Comparison of ENCODE assay signal across 29 cellular contexts in genomic region chr17:82653651-82654528, GRCh38. TPM values are rescaled to one million over a fixed set of nuclear protein-coding genes. Genes with fewer than 3 reads are reported as not detected.
DNase-seq lines count a peak whose midpoint lies in the region; ATAC-seq, FAIRE-seq and TF ChIP-seq lines count a peak whose summit lies in the region.
"Had no signal": no experiment of that assay in that cellular context is flagged by ENCODE, and none has a peak within 500 bp of the region (broad histone marks: within the 10 kb centered on the region; RNA-seq: fewer than 3 reads in every experiment).

No MANE protein-coding gene starts in this region.

- H3K4me1 ChIP-seq in breast epithelium (peaks cover 0 to 3% of the 10 kb centered on the region in 2 donors), mammary epithelial cell (ENCODE audit: insufficient read depth, low read length) (peaks cover 2% of the 10 kb centered on the region), K562 (replicated peaks in 1 of 2; ENCODE audit: control insufficient read depth in 2 of 2, insufficient read depth in 2 of 2, low read length in 2 of 2) (peaks cover 3 to 28% of the 10 kb centered on the region in 2 experiments; a peak in 4 of 5 replicates), mucosa of descending colon (ENCODE audit: low read depth) (peaks cover 15% of the 10 kb centered on the region), stomach (peaks cover 25 to 49% (median 35%) of the 10 kb centered on the region in 4 donors)
- H3K4me1 ChIP-seq: pancreas had no signal

- FAIRE-seq in K562 (lab: Jason Lieb, UNC): no peak
- FAIRE-seq: GM12878, pancreas had no signal

- H3K27ac ChIP-seq in breast epithelium (peak overlapping the region; percentile 82 to 88), mammary epithelial cell (ENCODE audit: insufficient read depth, low read depth, low read length) (no peak overlapping the region), K562 (ENCODE audit: extremely low read depth, low read depth, low read length) (no peak overlapping the region), stomach (peak overlapping the region; percentile 80 to 92 (median 89))
- H3K27ac ChIP-seq: cardiac muscle cell, GM23248, vagina had no signal

- no peak for TF ChIP-seq RAD21 in K562 (CRISPR knock-in tag; conservative IDR thresholded peaks at IDR 0.05 in 1 of 2, IDR thresholded peaks at IDR 0.05 in 1 of 2)

- H3K36me3 ChIP-seq in breast epithelium: no peaks in the 10 kb centered on the region
- no peaks in the 10 kb centered on the region for H3K36me3 ChIP-seq in mammary epithelial cell (ENCODE audit: insufficient read depth, low read length)
- H3K36me3 ChIP-seq in K562 (ENCODE audit: control insufficient read depth, insufficient read depth, low read length): no peaks in the 10 kb centered on the region
- no peaks in the 10 kb centered on the region for H3K36me3 ChIP-seq in mucosa of descending colon (ENCODE audit: low read depth)
- H3K36me3 ChIP-seq in stomach: peaks cover 0 to 35% (median 26%) of the 10 kb centered on the region in 4 donors
- H3K36me3 ChIP-seq: cardiac muscle cell, pancreas had no signal

- dilution Hi-C loops in mammary epithelial cell (cut with HindIII; ENCODE audit: low sequenced_read_pairs): no loop called here

- CTCF ChIA-PET in mammary epithelial cell (lab: Charles Lee; ENCODE audit: low non-redundant PET) (interaction anchor here (0.8 kb wide), 1 partner anchor 62 kb away, joined by 12 read pairs; the partner anchor contains the start of gene FN3KRP), K562 (lab: Yijun Ruan, JAX; ENCODE audit: low intra/inter-chr PET ratio) (no interaction called here), GM10248 (lab: Yijun Ruan, JAX) (no interaction called here)

- no peak; the same call in 2 of the 3 replicates for ATAC-seq in K562
- peak; percentile 4 for ATAC-seq in mucosa of descending colon
- no peak for ATAC-seq in stimulated activated naive CD8-positive, alpha-beta T cell treated with anti-CD3 and anti-CD28 coated beads, Interleukin-15, amount 100 ng/mL, for 72 hours
- ATAC-seq: activated CD4-positive, CD25-positive, alpha-beta regulatory T cell treated with anti-CD3 and anti-CD28 coated beads, Interleukin-2, amount 50 U/mL, for 24 hours; activated naive CD4-positive, alpha-beta T cell treated with anti-CD3 and anti-CD28 coated beads, Interleukin-2, amount 50 U/mL, for 72 hours; gastroesophageal sphincter; GM12878; natural killer cell treated with Interleukin-12 subunit alpha and Interleukin-12 subunit beta and Interleukin-15 and Interleukin-18, amount 100 ng/mL, for 72 hours; sciatic nerve had no signal

- no peak overlapping the region for H3K4me3 ChIP-seq in breast epithelium
- no peak overlapping the region for H3K4me3 ChIP-seq in mammary epithelial cell (replicated peaks in 1 of 3; ENCODE audit: insufficient read depth in 1 of 3, low read depth in 2 of 3, low read length in 3 of 3)
- no peak overlapping the region for H3K4me3 ChIP-seq in K562
- H3K4me3 ChIP-seq in mucosa of descending colon: no peak overlapping the region
- H3K4me3 ChIP-seq in stomach: peak overlapping the region in 1 of 4 donors; percentile 7
- H3K4me3 ChIP-seq: cardiac muscle cell, gastroesophageal sphincter, GM12878, GM23248, pancreas, vagina had no signal

- H3K9me3 ChIP-seq in breast epithelium (no peaks in the 10 kb centered on the region), mammary epithelial cell (replicated peaks; ENCODE audit: insufficient read depth, low read length) (no peaks in the 10 kb centered on the region), K562 (replicated peaks; ENCODE audit: control insufficient read depth, insufficient read depth, low read depth, low read length) (no peaks in the 10 kb centered on the region), mucosa of descending colon (no peaks in the 10 kb centered on the region), stomach (no peaks in the 10 kb centered on the region)
- H3K9me3 ChIP-seq: gastroesophageal sphincter, pancreas, vagina had no signal

- no peaks in the 10 kb centered on the region for H3K9me1 ChIP-seq in K562 (ENCODE audit: control insufficient read depth, insufficient read depth, low read length)

- H3K27ac Mint-ChIP-seq in stimulated activated naive CD8-positive, alpha-beta T cell treated with anti-CD3 and anti-CD28 coated beads, Interleukin-15, amount 100 ng/mL, for 72 hours: no peak overlapping the region
- H3K27ac Mint-ChIP-seq: activated CD4-positive, alpha-beta memory T cell treated with anti-CD3 and anti-CD28 coated beads, Interleukin-2, amount 10 ng/mL, durations not matched to agents 7 days and 5 days; activated naive CD4-positive, alpha-beta T cell treated with anti-CD3 and anti-CD28 coated beads, Interleukin-2, amount 50 U/mL, for 72 hours; activated T-helper 2 cell treated with anti-CD3 and anti-CD28 coated beads, Interferon-gamma antibody, Interleukin-2, Interleukin-4, amounts not matched to agents 10 μg/mL and 5 μg/mL and 100 μg/mL, durations not matched to agents 14 hours and 24 hours and 36 hours; CD4-positive, CD25-positive, alpha-beta regulatory T cell; HFFc6; natural killer cell treated with Interleukin-12 subunit alpha and Interleukin-12 subunit beta and Interleukin-15 and Interleukin-18, amount 100 ng/mL, for 72 hours had no signal

- TF ChIP-seq POLR2A in breast epithelium (IDR thresholded peaks at IDR 0.05) (no peak), K562 (conservative IDR thresholded peaks at IDR 0.05) (no peak), stomach (IDR thresholded peaks at IDR 0.05) (no peak)

- no peak for TF ChIP-seq EP300 in K562 (IDR thresholded peaks at IDR 0.05; ENCODE audit: low read length)
- TF ChIP-seq EP300 in stomach (IDR thresholded peaks at IDR 0.05): no peak

- no peak overlapping the region for H3K4me2 ChIP-seq in mammary epithelial cell (ENCODE audit: insufficient read depth, low read depth, low read length)
- H3K4me2 ChIP-seq in K562 (ENCODE audit: insufficient read depth, low read length): no peak overlapping the region

- H3K27me3 Mint-ChIP-seq in stimulated activated naive CD8-positive, alpha-beta T cell treated with anti-CD3 and anti-CD28 coated beads, Interleukin-15, amount 100 ng/mL, for 72 hours: no peaks in the 10 kb centered on the region
- H3K27me3 Mint-ChIP-seq: activated CD4-positive, alpha-beta memory T cell treated with anti-CD3 and anti-CD28 coated beads, Interleukin-2, amount 10 ng/mL, durations not matched to agents 7 days and 5 days; natural killer cell treated with Interleukin-12 subunit alpha and Interleukin-12 subunit beta and Interleukin-15 and Interleukin-18, amount 100 ng/mL, for 72 hours had no signal

- no peak overlapping the region for H3K9ac ChIP-seq in mammary epithelial cell (ENCODE audit: insufficient read depth, low read length)
- H3K9ac ChIP-seq in K562 (ENCODE audit: insufficient read depth in 1 of 2, low read depth in 2 of 2, low read length in 2 of 2): 0 out of 4 replicates have a peak overlapping the region, but pooled peaks of 1 of the 2 experiments have one; percentile 6
- H3K9ac ChIP-seq: GM23248 had no signal

- DNase-seq in breast epithelium (ENCODE audit: low spot score in 2 of 2): no peak
- no peak for DNase-seq in mammary epithelial cell
- no peak for DNase-seq in K562 (ENCODE audit: extremely low read depth in 1 of 4, low spot score in 3 of 4)
- peak in 1 of 3 donors; percentile 51 for DNase-seq in mucosa of descending colon
- no peak for DNase-seq in stomach
- DNase-seq in activated CD8-positive, alpha-beta memory T cell treated with anti-CD3 and anti-CD28 coated beads for 24 hours: no peak
- no peak for DNase-seq in GM10248 (ENCODE audit: extremely low spot score)
- no peak for DNase-seq in stimulated activated naive CD8-positive, alpha-beta T cell treated with anti-CD3 and anti-CD28 coated beads, Interleukin-15, amount 100 ng/mL, for 72 hours
- DNase-seq: activated CD4-positive, alpha-beta memory T cell treated with anti-CD3 and anti-CD28 coated beads, Interleukin-2, amount 10 ng/mL, durations not matched to agents 7 days and 5 days; CD4-positive, CD25-positive, alpha-beta regulatory T cell; dermis blood vessel endothelial cell; GM23248; HFFc6; midbrain; NCI-H2029 treated with DMSO at 0.1 percent for 48 hours; NCI-H226; NCI-H69; stimulated activated CD4-positive, alpha-beta T cell treated with anti-CD3 and anti-CD28 coated beads, Interleukin-12 subunit alpha, Interleukin-12 subunit beta, amount 100 ng/mL, for 4 hours; stimulated activated CD4-positive, alpha-beta T cell treated with anti-CD3 and anti-CD28 coated beads, Interleukin-4, amount 100 ng/mL, for 1 hour had no signal

- TF ChIP-seq CTCF in breast epithelium (IDR thresholded peaks at IDR 0.05) (no peak), mammary epithelial cell (conservative IDR thresholded peaks at IDR 0.05 in 1 of 2, IDR thresholded peaks at IDR 0.05 in 1 of 2; ENCODE audit: extremely low read depth in 1 of 2, insufficient read depth in 1 of 2, low read depth in 1 of 2, low read length in 2 of 2) (no peak), K562 (IDR thresholded peaks at IDR 0.05 in 2 of 3, conservative IDR thresholded peaks at IDR 0.05 in 1 of 3; ENCODE audit: insufficient read depth in 2 of 3, low read depth in 1 of 3, low read length in 3 of 3) (no peak), mucosa of descending colon (IDR thresholded peaks at IDR 0.05) (no peak), stomach (IDR thresholded peaks at IDR 0.05) (no peak), GM10248 (IDR thresholded peaks at IDR 0.05; ENCODE audit: control extremely low read depth, extremely low read depth, low read depth, missing control alignments) (no peak)

- no peaks in the 10 kb centered on the region for H3K27me3 ChIP-seq in breast epithelium
- H3K27me3 ChIP-seq in mammary epithelial cell (ENCODE audit: insufficient read depth, low read length): no peaks in the 10 kb centered on the region
- no peaks in the 10 kb centered on the region for H3K27me3 ChIP-seq in K562 (ENCODE audit: control insufficient read depth in 2 of 2, insufficient read depth in 2 of 2, low read length in 2 of 2)
- no peaks in the 10 kb centered on the region for H3K27me3 ChIP-seq in stomach
- H3K27me3 ChIP-seq: cardiac muscle cell, gastroesophageal sphincter, pancreas, vagina had no signal

- H3K4me1 Mint-ChIP-seq in stimulated activated naive CD8-positive, alpha-beta T cell treated with anti-CD3 and anti-CD28 coated beads, Interleukin-15, amount 100 ng/mL, for 72 hours: peaks cover 12% of the 10 kb centered on the region

- intact Hi-C loops in breast epithelium (cut with DNase I; ENCODE audit: low total_unique reads): no loop called here
- intact Hi-C loops in mammary epithelial cell (cut with micrococcal nuclease): no loop called here
- intact Hi-C loops in K562 (cut with micrococcal nuclease): no loop called here
- intact Hi-C loops in mucosa of descending colon (cut with DNase I, micrococcal nuclease): loop anchor here in 1 of 2 donors (2.0 kb wide), 1 partner anchor 51 kb away; no protein-coding TSS in a partner anchor
- intact Hi-C loops in stomach (cut with DNase I; ENCODE audit: low total_unique reads): no loop called here

- no peaks in the 10 kb centered on the region for H3K9me3 Mint-ChIP-seq in stimulated activated naive CD8-positive, alpha-beta T cell treated with anti-CD3 and anti-CD28 coated beads, Interleukin-15, amount 100 ng/mL, for 72 hours
- H3K9me3 Mint-ChIP-seq: activated CD4-positive, alpha-beta memory T cell treated with anti-CD3 and anti-CD28 coated beads, Interleukin-2, amount 10 ng/mL, durations not matched to agents 7 days and 5 days; activated naive CD4-positive, alpha-beta T cell treated with anti-CD3 and anti-CD28 coated beads, Interleukin-2, amount 50 U/mL, for 72 hours; activated T-helper 2 cell treated with anti-CD3 and anti-CD28 coated beads, Interferon-gamma antibody, Interleukin-2, Interleukin-4, amounts not matched to agents 10 μg/mL and 5 μg/mL and 100 μg/mL, durations not matched to agents 14 hours and 24 hours and 36 hours; CD4-positive, CD25-positive, alpha-beta regulatory T cell; HFFc6; natural killer cell treated with Interleukin-12 subunit alpha and Interleukin-12 subunit beta and Interleukin-15 and Interleukin-18, amount 100 ng/mL, for 72 hours had no signal

- H3K79me2 ChIP-seq in mammary epithelial cell (ENCODE audit: insufficient read depth, low read length) (no peaks in the 10 kb centered on the region), K562 (ENCODE audit: control insufficient read depth, insufficient read depth, low read length) (no peaks in the 10 kb centered on the region)

- H4K20me1 ChIP-seq in mammary epithelial cell (ENCODE audit: insufficient read depth, low read length) (no peaks in the 10 kb centered on the region), K562 (replicated peaks; ENCODE audit: control insufficient read depth, insufficient read depth, low read length) (no peaks in the 10 kb centered on the region)

- in situ Hi-C loops in mammary epithelial cell (cut with MboI; ENCODE audit: low sequenced_read_pairs in 2 of 2) (loop anchor here in 1 of 2 donors (10.0 kb wide), 1 partner anchor 101 kb away; the partner anchor contains the start of gene TBCD), K562 (cut with MboI) (no loop called here)

- no peak overlapping the region for H3K4me3 Mint-ChIP-seq in stimulated activated naive CD8-positive, alpha-beta T cell treated with anti-CD3 and anti-CD28 coated beads, Interleukin-15, amount 100 ng/mL, for 72 hours
- H3K4me3 Mint-ChIP-seq: activated CD4-positive, alpha-beta memory T cell treated with anti-CD3 and anti-CD28 coated beads, Interleukin-2, amount 10 ng/mL, durations not matched to agents 7 days and 5 days; CD4-positive, CD25-positive, alpha-beta regulatory T cell; HFFc6; natural killer cell treated with Interleukin-12 subunit alpha and Interleukin-12 subunit beta and Interleukin-15 and Interleukin-18, amount 100 ng/mL, for 72 hours had no signal

- H2AFZ ChIP-seq in mammary epithelial cell (ENCODE audit: low read depth, low read length) (no peak overlapping the region), K562 (ENCODE audit: low read depth, low read length) (no peak overlapping the region)
- H2AFZ ChIP-seq: GM23248 had no signal

- POLR2A ChIA-PET in K562 (lab: Yijun Ruan, JAX) (interaction anchor here (0.6 kb wide), 1 partner anchor 284 kb away, joined by 3 read pairs; no protein-coding TSS in a partner anchor), GM10248 (lab: Yijun Ruan, JAX) (no interaction called here)

- BruUV-seq in mammary epithelial cell (replicated peaks; lab: Mats Ljungman, UMichigan) (no TSS peak), K562 (replicated peaks; lab: Mats Ljungman, UMichigan) (no TSS peak)

- 72% methylated on average over 25 of the region's 30 CpGs for WGBS in mammary epithelial cell (ENCODE audit: low coverage, missing lambda C conversion rate)
- 42% methylated on average over 30 of the region's 30 CpGs for WGBS in K562 (ENCODE audit: insufficient coverage, low coverage, missing lambda C conversion rate)
- WGBS in stomach, 5 donors: 52 to 66% (median 66%) methylated on average over 26 to 30 of the region's 30 CpGs

RNA-seq across cellular contexts. Expression of gene WDR45B, which starts 5.6 kb away (rescaled TPM):
- 100 to 1,000 TPM in 1 of 3 donors, 10 to 100 TPM in 2; 74.2 to 118 (median 83.9) TPM for total RNA-seq in breast epithelium
- 10 to 100 TPM; 62.2 to 68.4 TPM for total RNA-seq in mammary epithelial cell
- 71.9 TPM for polyA plus RNA-seq in mammary epithelial cell
- 71.2 TPM for polyA minus RNA-seq in mammary epithelial cell
- 83.1 and 109 TPM in 2 replicates for total RNA-seq in K562 (2011; cell fraction: chromatin; rRNA removed; ENCODE audit: low replicate concordance)
- 50.1 and 60.7 TPM in 2 replicates for total RNA-seq in K562 (2011; cell fraction: nucleolus; rRNA removed)
- 83.7 and 86.3 TPM in 2 replicates for total RNA-seq in K562 (2011; cell fraction: nucleoplasm; rRNA removed)
- total RNA-seq in K562 (2014; rRNA removed): 30.6 and 36.8 TPM in 2 replicates
- 27.9 and 30.0 TPM in 2 replicates for total RNA-seq in K562 (2014; rRNA removed; fragmentation: Illumina TruSeq; extraction: Trizol)
- 35.2 and 35.9 TPM in 2 replicates for total RNA-seq in K562 (2015; rRNA removed; fragmentation: Illumina TruSeq; extraction: Trizol)
- 35.8 and 38.3 TPM in 2 replicates for total RNA-seq in K562 (2021)
- polyA plus RNA-seq in K562 (2011; rRNA removed): 74.4 and 75.8 TPM in 2 replicates
- polyA plus RNA-seq in K562 (2011; cell fraction: cytosol; rRNA removed): 58.3 and 60.5 TPM in 2 replicates
- 106 and 133 TPM in 2 replicates for polyA plus RNA-seq in K562 (2011; cell fraction: nucleus; rRNA removed)
- polyA plus RNA-seq in K562 (2012): 38.1 and 40.3 TPM in 2 replicates
- polyA plus RNA-seq in K562 (2014; fragmentation: Illumina TruSeq; extraction: Trizol): 39.2 and 40.0 TPM in 2 replicates
- polyA plus RNA-seq in K562 (2014; fragmentation: Nextera tagmentation; extraction: Ambion mirVana): 1 to 10 TPM in 1 of 2 experiments, under 1 TPM in 1; 0.72 to 1.9 TPM
- polyA plus RNA-seq in K562 (2014; rRNA removed): 43.1 and 46.1 TPM in 2 replicates
- polyA minus RNA-seq in K562 (2011; rRNA and poly(A)+ RNA removed): 37.0 and 42.6 TPM in 2 replicates
- polyA minus RNA-seq in K562 (2011; cell fraction: cytosol; rRNA and poly(A)+ RNA removed): 28.9 and 36.0 TPM in 2 replicates
- polyA minus RNA-seq in K562 (2011; cell fraction: nucleus; rRNA and poly(A)+ RNA removed): 29.6 and 30.9 TPM in 2 replicates
- total RNA-seq in mucosa of descending colon: 10 to 100 TPM; 69.0 to 76.0 (median 74.4) TPM
- 100 to 1,000 TPM in 2 of 5 donors, 10 to 100 TPM in 3; 75.3 to 108 (median 92.9) TPM for total RNA-seq in stomach
- polyA plus RNA-seq in stomach: 10 to 100 TPM; 62.8 to 70.7 (median 62.9) TPM

RNA-seq across cellular contexts. Expression of gene RAB40B, which starts 44.6 kb away (rescaled TPM):
- total RNA-seq in breast epithelium: 10 to 100 TPM in 2 of 3 donors, 1 to 10 TPM in 1; 8.8 to 25.6 (median 12.8) TPM
- total RNA-seq in mammary epithelial cell: 10 to 100 TPM; 13.3 to 17.8 TPM
- 16.5 TPM for polyA plus RNA-seq in mammary epithelial cell
- polyA minus RNA-seq in mammary epithelial cell: 10.5 TPM
- total RNA-seq in K562 (2011; cell fraction: chromatin; rRNA removed; ENCODE audit: low replicate concordance): 4.8 and 7.6 TPM in 2 replicates
- 3.3 and 3.8 TPM in 2 replicates for total RNA-seq in K562 (2011; cell fraction: nucleolus; rRNA removed)
- 1.7 and 5.0 TPM in 2 replicates for total RNA-seq in K562 (2011; cell fraction: nucleoplasm; rRNA removed)
- 2.0 and 6.2 TPM in 2 replicates for total RNA-seq in K562 (2014; rRNA removed)
- total RNA-seq in K562 (2014; rRNA removed; fragmentation: Illumina TruSeq; extraction: Trizol): 0.99 and 1.1 TPM in 2 replicates
- total RNA-seq in K562 (2015; rRNA removed; fragmentation: Illumina TruSeq; extraction: Trizol): 0.64 and 1.2 TPM in 2 replicates
- 3.6 and 3.8 TPM in 2 replicates for total RNA-seq in K562 (2021)
- 2.5 and 2.7 TPM in 2 replicates for polyA plus RNA-seq in K562 (2011; rRNA removed)
- 4.3 and 9.2 TPM in 2 replicates for polyA plus RNA-seq in K562 (2011; cell fraction: cytosol; rRNA removed)
- polyA plus RNA-seq in K562 (2011; cell fraction: nucleus; rRNA removed): 3.6 and 6.3 TPM in 2 replicates
- polyA plus RNA-seq in K562 (2012): 3.7 and 4.9 TPM in 2 replicates
- 1.4 and 3.2 TPM in 2 replicates for polyA plus RNA-seq in K562 (2014; fragmentation: Illumina TruSeq; extraction: Trizol)
- polyA plus RNA-seq in K562 (2014; fragmentation: Nextera tagmentation; extraction: Ambion mirVana): under 1 TPM; 0.13 to 0.38 TPM
- polyA plus RNA-seq in K562 (2014; rRNA removed): 3.2 and 4.6 TPM in 2 replicates
- 0.56 and 0.60 TPM in 2 replicates for polyA minus RNA-seq in K562 (2011; rRNA and poly(A)+ RNA removed)
- 1.2 and 3.5 TPM in 2 replicates for polyA minus RNA-seq in K562 (2011; cell fraction: cytosol; rRNA and poly(A)+ RNA removed)
- 1.9 and 2.1 TPM in 2 replicates for polyA minus RNA-seq in K562 (2011; cell fraction: nucleus; rRNA and poly(A)+ RNA removed)
- 10 to 100 TPM; 21.0 to 52.4 (median 23.9) TPM for total RNA-seq in mucosa of descending colon
- 100 to 1,000 TPM in 2 of 5 donors, 10 to 100 TPM in 2, 1 to 10 TPM in 1; 7.6 to 133 (median 36.4) TPM for total RNA-seq in stomach
- polyA plus RNA-seq in stomach: 10 to 100 TPM; 13.5 to 25.7 (median 17.7) TPM

Comparison
In these comparisons a context has a peak if more than half of its experiments do, and no peak if none do; other contexts are left out.
1. H3K27ac ChIP-seq: peak in breast epithelium (2 of 2) and stomach (5 of 5); none in mammary epithelial cell (single experiment) and K562 (single experiment).